ENCODE assay signal across 1 cellular context in the genomic region with DNA sequence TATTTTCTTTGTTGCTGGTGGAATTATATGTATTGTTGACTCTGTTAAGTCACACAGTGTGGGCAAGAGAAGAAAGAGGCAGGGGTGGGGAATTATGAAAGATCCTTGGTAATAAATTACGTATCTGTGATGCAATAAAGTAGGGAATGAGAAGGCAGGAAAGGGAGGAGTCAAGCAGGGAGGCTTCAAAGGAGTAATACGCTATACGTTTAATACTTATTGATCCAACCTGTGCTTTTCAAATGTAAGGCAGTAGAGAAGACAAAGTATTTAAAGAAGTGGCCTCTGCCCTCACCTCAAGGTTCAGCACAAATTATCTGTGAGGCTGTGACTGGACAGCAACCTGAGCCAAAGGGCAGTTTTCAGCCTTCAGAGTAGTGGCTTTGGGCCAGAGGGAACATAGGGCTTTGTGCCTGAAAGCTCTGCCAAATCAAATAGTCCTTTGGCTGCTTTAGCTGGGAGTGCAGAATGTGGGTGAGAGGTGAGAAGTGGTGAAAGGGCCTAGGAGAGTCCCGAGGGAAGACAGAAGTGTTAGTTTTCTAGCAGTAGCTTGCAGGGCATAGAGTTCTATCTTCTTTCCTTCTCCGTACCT.
TF ChIP-seq lines count a peak whose summit lies in the region.

No MANE protein-coding gene starts in this region.

TF ChIP-seq in SK-N-SH, 30 proteins besides CTCF, POLR2A, EP300 and RAD21 (continued from another document):
- TF ChIP-seq REST (IDR thresholded peaks at IDR 0.05; ENCODE audit: low read depth, low read length) (no peak), RFX5 (IDR thresholded peaks at IDR 0.05; ENCODE audit: low read length) (no peak), GATA2 (CRISPR knock-in tag; IDR thresholded peaks at IDR 0.05) (no peak), EZH2phosphoT487 (IDR thresholded peaks at IDR 0.05; ENCODE audit: borderline replicate concordance, low read depth) (no peak), SMC3 (IDR thresholded peaks at IDR 0.05; ENCODE audit: low read depth, low read length) (no peak), ELF1 (IDR thresholded peaks at IDR 0.05) (no peak), USF1 (IDR thresholded peaks at IDR 0.05; ENCODE audit: borderline replicate concordance, low read depth) (no peak)
